Comparison of ENCODE assay signal across 1 cellular context in the genomic region with DNA sequence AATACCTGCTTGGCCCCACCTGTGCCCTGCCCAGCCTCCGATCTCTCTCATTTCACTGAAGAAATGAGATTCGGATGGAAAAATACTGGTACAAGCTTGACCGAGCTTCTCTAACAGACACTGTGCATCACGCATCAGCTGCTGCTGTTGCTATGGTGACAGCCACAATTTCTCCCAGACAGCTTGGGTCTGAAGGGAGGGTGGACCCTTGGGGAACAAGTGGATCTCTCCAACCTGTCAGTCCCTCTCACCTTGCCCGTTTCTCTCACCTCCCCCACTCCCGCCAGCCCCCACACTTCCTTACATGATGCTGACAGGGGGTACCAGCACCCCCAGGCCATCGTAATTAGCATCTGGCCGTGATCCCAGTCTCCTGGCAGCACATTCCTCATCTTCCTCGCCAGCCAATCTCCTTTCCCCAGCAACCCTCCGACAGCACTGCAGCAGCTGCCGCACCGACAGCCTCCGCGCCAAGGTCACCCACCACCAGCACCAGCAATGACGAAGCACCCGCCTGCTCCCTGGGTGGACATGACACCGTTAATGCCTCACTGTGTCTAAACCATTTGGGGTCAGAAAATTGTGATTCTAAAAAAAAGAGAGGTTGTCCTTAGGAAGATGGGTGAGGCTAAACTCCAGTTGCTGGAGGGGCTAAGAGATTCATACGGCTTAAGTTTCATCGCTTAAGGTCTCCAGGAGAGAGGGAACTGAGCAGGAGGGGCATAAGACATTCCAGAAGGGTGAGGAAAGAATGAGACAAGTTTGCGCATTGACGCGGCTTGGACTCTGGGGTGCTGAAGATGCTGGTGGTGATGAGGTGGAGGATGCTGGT.
A peak's percentile ranks its signal among the peaks of the same experiment; 100 is the strongest.
TF ChIP-seq lines count a peak whose summit lies in the region.

No MANE protein-coding gene starts in this region.

TF ChIP-seq in K562, 482 proteins besides CTCF, POLR2A, EP300 and RAD21 (continued from another document):
- TF ChIP-seq RBM14 (IDR thresholded peaks at IDR 0.05; ENCODE audit: borderline replicate concordance, insufficient read depth, low read depth, low read length) = no peak
- TF ChIP-seq, protein P1, sequence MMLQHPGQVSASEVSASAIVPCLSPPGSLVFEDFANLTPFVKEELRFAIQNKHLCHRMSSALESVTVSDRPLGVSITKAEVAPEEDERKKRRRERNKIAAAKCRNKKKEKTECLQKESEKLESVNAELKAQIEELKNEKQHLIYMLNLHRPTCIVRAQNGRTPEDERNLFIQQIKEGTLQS (IDR thresholded peaks at IDR 0.05) = no peak
- TF ChIP-seq, protein P1 (CRISPR knock-in tag; conservative IDR thresholded peaks at IDR 0.05) = no peak
- no peak for TF ChIP-seq HSF4 (CRISPR knock-in tag; IDR thresholded peaks at IDR 0.05; ENCODE audit: borderline replicate concordance)
- no peak for TF ChIP-seq KDM2B (CRISPR knock-in tag; IDR thresholded peaks at IDR 0.05)
- TF ChIP-seq CTBP1 (IDR thresholded peaks at IDR 0.05; ENCODE audit: borderline replicate concordance) = peak; percentile 34; the same call in 1 of the 2 replicates
